9 cellular contexts compared by ENCODE assay signal in genomic region chr5:103224118-103224893, GRCh38. TPM values are rescaled to one million over a fixed set of nuclear protein-coding genes. Genes with fewer than 3 reads are reported as not detected.
DNase-seq lines count a peak whose midpoint lies in the region; TF ChIP-seq lines count a peak whose summit lies in the region.
"Had no signal": no experiment of that assay in that cellular context is flagged by ENCODE, and none has a peak within 500 bp of the region (broad histone marks: within the 10 kb centered on the region; RNA-seq: fewer than 3 reads in every experiment).

No MANE protein-coding gene starts in this region.

- peak; percentile 72 for TF ChIP-seq CTCF in kidney epithelial cell (IDR thresholded peaks at IDR 0.05; ENCODE audit: insufficient read depth, low read length, poor library complexity, severe bottlenecking)

- H3K9me3 ChIP-seq in SJCRH30 (replicated peaks) = peaks cover under 1% of the 10 kb centered on the region; the same call in 1 of the 2 replicates

- in situ Hi-C loops in T47D (cut with HindIII; ENCODE audit: low pct_unique_long_range_greater_than_20kb, low sequenced_read_pairs) = no loop called here

- no peak overlapping the region for H3K27ac ChIP-seq in SJCRH30
- H3K27ac ChIP-seq: skin epidermis had no signal

- no peaks in the 10 kb centered on the region for H3K4me1 ChIP-seq in SJCRH30

- no peak overlapping the region for H3K4me3 ChIP-seq in SJCRH30
- no peak overlapping the region for H3K4me3 ChIP-seq in kidney epithelial cell (ENCODE audit: low read depth, low read length)
- H3K4me3 ChIP-seq: skin epidermis had no signal

- no peaks in the 10 kb centered on the region for H3K36me3 ChIP-seq in SJCRH30
- H3K36me3 ChIP-seq in kidney epithelial cell (ENCODE audit: control insufficient read depth, insufficient read depth, low read length) = no peaks in the 10 kb centered on the region

- H3K27me3 ChIP-seq in SJCRH30 = no peaks in the 10 kb centered on the region
- no peaks in the 10 kb centered on the region for H3K27me3 ChIP-seq in kidney epithelial cell (ENCODE audit: control insufficient read depth, insufficient read depth, low read length)

- peak; percentile 27 for DNase-seq in activated gamma-delta T cell treated with Interleukin-2 at 50 U/mL for 16 hours
- DNase-seq in activated gamma-delta T cell (lab: John Stamatoyannopoulos, UW) = no peak
- DNase-seq in HCEC 1CT = peak; percentile 84
- DNase-seq in Kasumi-1 (lab: John Stamatoyannopoulos, UW) = peak; percentile 88 to 89
- DNase-seq in SJCRH30 = peak; percentile 58 to 81
- DNase-seq in T47D (ENCODE audit: low read depth in 1 of 2, low spot score in 1 of 2) = peak; percentile 11 to 82
- DNase-seq in kidney epithelial cell (ENCODE audit: low read depth) = no peak
- peak in 2 of 3 donors; percentile 6 to 16 for DNase-seq in stimulated activated CD4-positive, alpha-beta T cell treated with anti-CD3 and anti-CD28 coated beads, TNF-alpha, amount 100 ng/mL, for 48 hours (ENCODE audit: low read depth in 3 of 3)

RNA-seq across cellular contexts. Expression of gene MACIR, which starts 34.3 kb away (rescaled TPM):
- 17.2 and 19.1 TPM in 2 replicates for total RNA-seq in SJCRH30 (2014; rRNA removed; shearing (Covaris generic))
- total RNA-seq in kidney epithelial cell = 8.4 and 9.0 TPM in 2 replicates

Comparison
In these comparisons a context has a peak if more than half of its experiments do, and no peak if none do; other contexts are left out.
1. DNase-seq: peak in activated gamma-delta T cell treated with Interleukin-2 at 50 U/mL for 16 hours (single experiment), HCEC 1CT (single experiment), Kasumi-1 (2 of 2), SJCRH30 (2 of 2), T47D (2 of 2) and stimulated activated CD4-positive, alpha-beta T cell treated with anti-CD3 and anti-CD28 coated beads, TNF-alpha, amount 100 ng/mL, for 48 hours (2 of 3); none in activated gamma-delta T cell (single experiment) and kidney epithelial cell (single experiment).